In genomic region chr19:49442793-49443365, GRCh38 we compare ENCODE assay signal across 8 cellular contexts. TPM values are rescaled to one million over a fixed set of nuclear protein-coding genes. Genes with fewer than 3 reads are reported as not detected.
A peak's percentile ranks its signal among the peaks of the same experiment; 100 is the strongest.
DNase-seq lines count a peak whose midpoint lies in the region; ATAC-seq and TF ChIP-seq lines count a peak whose summit lies in the region.

No MANE protein-coding gene starts in this region.

- no peak overlapping the region for H3K27ac ChIP-seq in CD4-positive, alpha-beta memory T cell (ENCODE audit: low read depth, low read length)
- peak overlapping the region; percentile 63 for H3K27ac ChIP-seq in psoas muscle

- H3K4me1 Mint-ChIP-seq in CD4-positive, alpha-beta memory T cell: peaks cover 20 to 51% (median 29%) of the 10 kb centered on the region in 4 donors

- 1% methylated on average over 29 to 41 of the region's 41 CpGs for WGBS in psoas muscle, 3 donors

- no peak for TF ChIP-seq CTCF in psoas muscle (IDR thresholded peaks at IDR 0.05)

- intact Hi-C loops in CD4-positive, alpha-beta memory T cell (cut with micrococcal nuclease): loop anchor here (1.0 to 2.0 kb wide), 9 partner anchors 8 to 234 kb away; partner anchors contain the start of genes CD37, DKKL1, FLT3LG and PIH1D1
- intact Hi-C loops in left ventricle myocardium superior (cut with micrococcal nuclease): loop anchor here (5.0 kb wide), 1 partner anchor 51 kb away; no protein-coding TSS in a partner anchor
- intact Hi-C loops in psoas muscle (cut with DNase I): loop anchor here (1.0 to 5.0 kb wide), 3 partner anchors 50 to 216 kb away; no protein-coding TSS in a partner anchor

- no peaks in the 10 kb centered on the region for H3K9me3 ChIP-seq in CD4-positive, alpha-beta memory T cell (ENCODE audit: control insufficient read depth in 1 of 2, low read length in 2 of 2)
- no peaks in the 10 kb centered on the region for H3K9me3 ChIP-seq in psoas muscle

- POLR2A ChIA-PET in CD4-positive, alpha-beta memory T cell (lab: Charles Lee; ENCODE audit: partially characterized antibody): interaction anchor here (0.6 to 2.9 kb wide), 10 partner anchors 9 to 53 kb away, joined by 3 to 15 read pairs (median 6); partner anchors contain the start of genes PIH1D1, RPL13A and RPS11

- H3K27me3 ChIP-seq in CD4-positive, alpha-beta memory T cell (ENCODE audit: insufficient read depth, low read length): peaks cover 42% of the 10 kb centered on the region
- peaks cover 0 to 42% (median 24%) of the 10 kb centered on the region in 3 donors for H3K27me3 ChIP-seq in psoas muscle (ENCODE audit: insufficient read depth in 3 of 3, low read length in 2 of 3)

- peak in 1 of 5 donors; percentile 63 for DNase-seq in CD4-positive, alpha-beta memory T cell
- DNase-seq in HuH-7.5 (ENCODE audit: low spot score): peak; percentile 98
- peak; percentile 54 for DNase-seq in SHP77 treated with DMSO at 0.1 percent for 48 hours (lab: John Stamatoyannopoulos, UW)
- DNase-seq in amniotic stem cell (lab: John Stamatoyannopoulos, UW): peak; percentile 58
- DNase-seq in left ventricle myocardium superior: peak; percentile 96
- DNase-seq in psoas muscle: peak; percentile 96 to 97

- H3K9me3 Mint-ChIP-seq in CD4-positive, alpha-beta memory T cell: peaks cover 0 to 4% (median 0%) of the 10 kb centered on the region in 8 donors

- H3K27me3 Mint-ChIP-seq in CD4-positive, alpha-beta memory T cell: peaks cover 38 to 48% of the 10 kb centered on the region in 2 donors

- ATAC-seq in GM19438 (IDR thresholded peaks at IDR 0.05; ENCODE audit: low read depth, unreplicated experiment) (peak; percentile 19), left ventricle myocardium superior (peak; percentile 85), psoas muscle (peak; percentile 56 to 66 (median 62)), GM18861 (IDR thresholded peaks at IDR 0.05; ENCODE audit: unreplicated experiment) (no peak)

- H3K4me3 Mint-ChIP-seq in CD4-positive, alpha-beta memory T cell: peak overlapping the region; percentile 78 to 93 (median 82)

- H3K4me3 ChIP-seq in CD4-positive, alpha-beta memory T cell (ENCODE audit: low read length in 2 of 2): peak overlapping the region in 1 of 2 donors; percentile 72
- H3K4me3 ChIP-seq in psoas muscle: peak overlapping the region; percentile 77

- peaks cover 31% of the 10 kb centered on the region for H3K4me1 ChIP-seq in CD4-positive, alpha-beta memory T cell (ENCODE audit: insufficient read depth, low read length)
- no peaks in the 10 kb centered on the region for H3K4me1 ChIP-seq in psoas muscle

- peak overlapping the region in 4 of 7 donors; percentile 30 to 94 (median 76) for H3K27ac Mint-ChIP-seq in CD4-positive, alpha-beta memory T cell

- peaks cover 5 to 23% of the 10 kb centered on the region in 2 donors for H3K36me3 Mint-ChIP-seq in CD4-positive, alpha-beta memory T cell

- CTCF ChIA-PET in CD4-positive, alpha-beta memory T cell (lab: Charles Lee; ENCODE audit: partially characterized antibody): interaction anchor here (1.0 to 15.5 kb wide), 5 partner anchors 28 to 51 kb away, joined by 3 to 227 read pairs (median 12); partner anchors contain the start of gene FLT3LG

- peaks cover 12% of the 10 kb centered on the region for H3K36me3 ChIP-seq in CD4-positive, alpha-beta memory T cell (ENCODE audit: insufficient read depth, low read length)
- H3K36me3 ChIP-seq in psoas muscle (ENCODE audit: insufficient read depth in 1 of 2, low read depth in 1 of 2): peaks cover 0 to 14% of the 10 kb centered on the region in 2 donors

RNA-seq across cellular contexts. Expression of gene SLC17A7, which starts 1.6 kb away (rescaled TPM):
- under 1 TPM; 0.15 to 0.25 TPM for total RNA-seq in CD4-positive, alpha-beta memory T cell
- not detected for polyA plus RNA-seq in CD4-positive, alpha-beta memory T cell
- total RNA-seq in left ventricle myocardium superior (1.4 TPM), psoas muscle (1 to 10 TPM in 1 of 4 donors, under 1 TPM in 3; 0.42 to 1.8 (median 0.82) TPM)
- polyA plus RNA-seq in psoas muscle: under 1 TPM; 0.55 to 0.79 (median 0.59) TPM

RNA-seq across cellular contexts. Expression of gene PIH1D1, which starts 8.7 kb away (rescaled TPM):
- 100 to 1,000 TPM; 178 to 186 TPM for total RNA-seq in CD4-positive, alpha-beta memory T cell
- 100 to 1,000 TPM in 1 of 2 donors, 10 to 100 TPM in 1; 87.2 to 124 TPM for polyA plus RNA-seq in CD4-positive, alpha-beta memory T cell
- 29.6 TPM for total RNA-seq in left ventricle myocardium superior
- total RNA-seq in psoas muscle: 10 to 100 TPM; 37.2 to 60.1 (median 43.1) TPM
- 10 to 100 TPM; 46.4 to 69.8 (median 52.2) TPM for polyA plus RNA-seq in psoas muscle

RNA-seq across cellular contexts. Expression of gene ALDH16A1, which starts 10.1 kb away (rescaled TPM):
- total RNA-seq in CD4-positive, alpha-beta memory T cell: 10 to 100 TPM; 31.6 to 32.6 TPM
- polyA plus RNA-seq in CD4-positive, alpha-beta memory T cell: 10 to 100 TPM; 28.4 to 40.1 TPM
- total RNA-seq in left ventricle myocardium superior: 11.5 TPM
- 10 to 100 TPM in 1 of 4 donors, 1 to 10 TPM in 3; 6.5 to 11.1 (median 7.7) TPM for total RNA-seq in psoas muscle
- 10 to 100 TPM in 1 of 3 donors, 1 to 10 TPM in 2; 3.6 to 12.9 (median 5.7) TPM for polyA plus RNA-seq in psoas muscle

RNA-seq across cellular contexts. Expression of gene GFY, which starts 17.7 kb away (rescaled TPM):
- not detected for total RNA-seq in CD4-positive, alpha-beta memory T cell
- polyA plus RNA-seq in CD4-positive, alpha-beta memory T cell: not detected
- total RNA-seq in left ventricle myocardium superior (not detected), psoas muscle (not detected)
- under 1 TPM in 1 of 3 donors, not detected in 2; 0.33 TPM for polyA plus RNA-seq in psoas muscle

RNA-seq across cellular contexts. Expression of gene PTH2, which starts 19.6 kb away (rescaled TPM):
- not detected for total RNA-seq in CD4-positive, alpha-beta memory T cell
- polyA plus RNA-seq in CD4-positive, alpha-beta memory T cell: not detected
- total RNA-seq in left ventricle myocardium superior (not detected), psoas muscle (not detected)
- polyA plus RNA-seq in psoas muscle: not detected
